Comparison of ENCODE assay signal across 22 cellular contexts in genomic region chr9:4155224-4156026, GRCh38.
"Had no signal": no experiment of that assay in that cellular context is flagged by ENCODE, and none has a peak within 500 bp of the region (broad histone marks: within the 10 kb centered on the region; RNA-seq: fewer than 3 reads in every experiment).

No MANE protein-coding gene starts in this region.

- H3K4me3 ChIP-seq: breast epithelium, dorsolateral prefrontal cortex, gastroesophageal sphincter, left ventricle myocardium inferior, right atrium auricular region had no signal

- H3K27me3 ChIP-seq: breast epithelium, dorsolateral prefrontal cortex, gastroesophageal sphincter, right atrium auricular region had no signal

- H3K4me3 Mint-ChIP-seq: activated T-helper 1 cell treated with anti-CD3 and anti-CD28 coated beads, Interleukin-12 subunit alpha, Interleukin-12 subunit beta, Interleukin-2, Interleukin-4 antibody, amounts not matched to agents 30 ng/mL and 10 ng/mL and 1 ng/mL, durations not matched to agents 14 hours and 24 hours and 36 hours; endodermal cell; natural killer cell; T-helper 2 cell treated with Interferon-gamma antibody and Interleukin-4, amounts not matched to agents 5 μg/mL and 100 μg/mL, for 36 hours had no signal

- H3K27ac ChIP-seq: breast epithelium, dorsolateral prefrontal cortex, gastroesophageal sphincter, left ventricle myocardium inferior, right atrium auricular region had no signal

- H3K36me3 ChIP-seq: breast epithelium, gastroesophageal sphincter, left ventricle myocardium inferior, right atrium auricular region had no signal

- H3K4me1 Mint-ChIP-seq: natural killer cell had no signal

- H3K9me3 Mint-ChIP-seq: activated T-helper 1 cell treated with anti-CD3 and anti-CD28 coated beads, Interleukin-12 subunit alpha, Interleukin-12 subunit beta, Interleukin-2, Interleukin-4 antibody, amounts not matched to agents 30 ng/mL and 10 ng/mL and 1 ng/mL, durations not matched to agents 14 hours and 24 hours and 36 hours; endodermal cell; natural killer cell; T-helper 2 cell treated with Interferon-gamma antibody and Interleukin-4, amounts not matched to agents 5 μg/mL and 100 μg/mL, for 36 hours had no signal

- H3K27ac Mint-ChIP-seq: activated T-helper 1 cell treated with anti-CD3 and anti-CD28 coated beads, Interleukin-12 subunit alpha, Interleukin-12 subunit beta, Interleukin-2, Interleukin-4 antibody, amounts not matched to agents 30 ng/mL and 10 ng/mL and 1 ng/mL, durations not matched to agents 14 hours and 24 hours and 36 hours; endodermal cell; natural killer cell; T-helper 2 cell treated with Interferon-gamma antibody and Interleukin-4, amounts not matched to agents 5 μg/mL and 100 μg/mL, for 36 hours had no signal

- ATAC-seq: activated CD4-positive, CD25-positive, alpha-beta regulatory T cell treated with anti-CD3 and anti-CD28 coated beads, Interleukin-2, amount 50 U/mL, for 24 hours; gastroesophageal sphincter; natural killer cell had no signal

- H3K9me3 ChIP-seq: breast epithelium, gastroesophageal sphincter, left ventricle myocardium inferior, right atrium auricular region had no signal

- DNase-seq: activated CD4-positive, alpha-beta T cell treated with anti-CD3 and anti-CD28 coated beads, Interleukin-2, amount 50 U/mL, for 1 hour; activated CD8-positive, alpha-beta memory T cell treated with anti-CD3 and anti-CD28 coated beads for 24 hours; activated naive CD4-positive, alpha-beta T cell; aorta; dorsolateral prefrontal cortex; endodermal cell; left ventricle myocardium inferior; mesendoderm; natural killer cell; posterior cingulate gyrus; small intestine; stimulated activated CD4-positive, alpha-beta T cell treated with anti-CD3 and anti-CD28 coated beads, Interleukin-4, amount 100 ng/mL, for 4 hours; stimulated activated CD8-positive, alpha-beta memory T cell treated with anti-CD3 and anti-CD28 coated beads, Interleukin-4, amount 100 ng/mL, for 48 hours; stimulated activated naive CD4-positive, alpha-beta T cell treated with Interleukin-2 at 50 U/mL for 16 hours; substantia nigra; trophoblast cell had no signal

- H3K36me3 Mint-ChIP-seq: natural killer cell had no signal

- H3K4me1 ChIP-seq: breast epithelium, left ventricle myocardium inferior, right atrium auricular region had no signal
